In genomic region chr10:103416436-103417147, GRCh38 we compare ENCODE assay signal across 9 cellular contexts. TPM values are rescaled to one million over a fixed set of nuclear protein-coding genes. Genes with fewer than 3 reads are reported as not detected.
DNase-seq lines count a peak whose midpoint lies in the region; ATAC-seq and TF ChIP-seq lines count a peak whose summit lies in the region.
"Had no signal": no experiment of that assay in that cellular context is flagged by ENCODE, and none has a peak within 500 bp of the region (broad histone marks: within the 10 kb centered on the region; RNA-seq: fewer than 3 reads in every experiment).

No MANE protein-coding gene starts in this region.

- no peak overlapping the region for H4K91ac ChIP-seq in IMR-90 (ENCODE audit: insufficient read depth, low read depth, low read length)

- H3K9me2 ChIP-seq in hepatocyte (replicated peaks; ENCODE audit: insufficient read depth), result no peaks in the 10 kb centered on the region

- no peak overlapping the region for H2BK120ac ChIP-seq in IMR-90 (ENCODE audit: low read depth, low read length)

- DNase-seq in DMS153 treated with DMSO at 0.1 percent for 48 hours (lab: John Stamatoyannopoulos, UW; ENCODE audit: unreplicated experiment), result peak; percentile 17
- peak; percentile 65 for DNase-seq in IMR-90
- DNase-seq in SKM-1 treated with dmso at 0.1 percent for 144 hours (lab: John Stamatoyannopoulos, UW; ENCODE audit: unreplicated experiment), result peak; percentile 22
- peak in 1 of 2 donors; percentile 76 for DNase-seq in ascending aorta (ENCODE audit: low spot score in 2 of 2)
- DNase-seq in hepatocyte (ENCODE audit: low spot score), result peak; percentile 77
- no peak for DNase-seq in spleen
- no peak for DNase-seq in GOT3 (lab: John Stamatoyannopoulos, UW)

- peak; percentile 63 for TF ChIP-seq RAD21 in IMR-90 (IDR thresholded peaks at IDR 0.05; ENCODE audit: low read length)

- no peak for TF ChIP-seq POLR2A in IMR-90 (IDR thresholded peaks at IDR 0.05; ENCODE audit: low read depth, low read length)
- TF ChIP-seq POLR2A in spleen (IDR thresholded peaks at IDR 0.05), result no peak

- H2AFZ ChIP-seq in IMR-90 (replicated peaks; ENCODE audit: low read length, poor library complexity) (no peak overlapping the region), hepatocyte (no peak overlapping the region)

- no peak overlapping the region for H3K9ac ChIP-seq in IMR-90 (ENCODE audit: low read depth, low read length)

- H2BK15ac ChIP-seq in IMR-90 (ENCODE audit: low read depth, low read length), result no peak overlapping the region

- 0 out of 4 replicates have a peak, but pooled peaks cover 0 to 8% of the 10 kb centered on the region in 2 experiments for H3K79me1 ChIP-seq in IMR-90 (ENCODE audit: low read depth in 1 of 2, low read length in 2 of 2)

- H3K14ac ChIP-seq in IMR-90 (replicated peaks; ENCODE audit: low read depth, low read length), result no peak overlapping the region

- H3K36me3 ChIP-seq in IMR-90 (ENCODE audit: control insufficient read depth, insufficient read depth, low read length) (peaks cover 74% of the 10 kb centered on the region), ascending aorta (peaks cover 90 to 98% of the 10 kb centered on the region in 2 donors), hepatocyte (replicated peaks; ENCODE audit: insufficient read depth, low read depth) (no peaks in the 10 kb centered on the region), spleen (peaks cover 2 to 100% (median 98%) of the 10 kb centered on the region in 6 donors)

- no peak overlapping the region for H2BK5ac ChIP-seq in IMR-90 (ENCODE audit: low read depth, low read length, poor library complexity, severe bottlenecking)

- H3K27ac ChIP-seq in IMR-90 (ENCODE audit: insufficient read depth, low read length) (no peak overlapping the region), ascending aorta (no peak overlapping the region), hepatocyte (no peak overlapping the region), spleen (no peak overlapping the region)

- no peak overlapping the region for H4K5ac ChIP-seq in IMR-90 (ENCODE audit: low read depth, low read length)

- H3K4me3 ChIP-seq in IMR-90 (ENCODE audit: insufficient read depth, low read depth, low read length), result no peak overlapping the region
- H3K4me3 ChIP-seq in ascending aorta, result no peak overlapping the region
- H3K4me3 ChIP-seq in hepatocyte, result no peak overlapping the region
- H3K4me3 ChIP-seq in spleen, result no peak overlapping the region

- H3K79me2 ChIP-seq in hepatocyte, result no peaks in the 10 kb centered on the region

- in situ Hi-C loops in IMR-90 (cut with MboI; ENCODE audit: low sequenced_read_pairs), result loop anchor here (5.0 kb wide), 1 partner anchor 71 kb away; no protein-coding TSS in a partner anchor

- peak; percentile 53 for TF ChIP-seq CTCF in IMR-90 (conservative IDR thresholded peaks at IDR 0.05; ENCODE audit: low read depth, low read length)
- peak; percentile 47 to 72 (median 66) for TF ChIP-seq CTCF in ascending aorta (IDR thresholded peaks at IDR 0.05)
- peak; percentile 65 for TF ChIP-seq CTCF in hepatocyte (IDR thresholded peaks at IDR 0.05; ENCODE audit: poor library complexity)
- TF ChIP-seq CTCF in spleen (IDR thresholded peaks at IDR 0.05 in 8 of 11, conservative IDR thresholded peaks at IDR 0.05 in 3 of 11), result peak; percentile 15 to 87 (median 67)

- peak; percentile 77 for ATAC-seq in IMR-90 (ENCODE audit: low read depth)
- ATAC-seq in GM18873 (IDR thresholded peaks at IDR 0.05; ENCODE audit: low FRiP score, unreplicated experiment), result no peak

- H2AK9ac ChIP-seq in IMR-90 (replicated peaks; ENCODE audit: low read depth, low read length, poor library complexity), result no peak overlapping the region

- no peaks in the 10 kb centered on the region for H3K27me3 ChIP-seq in IMR-90 (ENCODE audit: control insufficient read depth, insufficient read depth, low read length)
- H3K27me3 ChIP-seq in ascending aorta, result no peaks in the 10 kb centered on the region
- no peaks in the 10 kb centered on the region for H3K27me3 ChIP-seq in hepatocyte
- no peaks in the 10 kb centered on the region for H3K27me3 ChIP-seq in spleen (replicated peaks in 1 of 7)

- intact Hi-C loops in IMR-90 (cut with micrococcal nuclease), result loop anchor here (1.0 to 5.0 kb wide), 2 partner anchors 69 to 176 kb away; no protein-coding TSS in a partner anchor
- intact Hi-C loops in ascending aorta (cut with DNase I), result loop anchor here (1.0 kb wide), 2 partner anchors 66 to 70 kb away; no protein-coding TSS in a partner anchor
- intact Hi-C loops in spleen (cut with DNase I; ENCODE audit: low total_unique reads), result loop anchor here (2.0 to 5.0 kb wide), 2 partner anchors 36 to 66 kb away; partner anchors contain the start of gene CALHM2

- H3K4ac ChIP-seq in IMR-90 (ENCODE audit: low read depth, low read length), result no peak overlapping the region

- no peak overlapping the region for H3K23ac ChIP-seq in IMR-90 (ENCODE audit: low read depth, low read length)

- POLR2A ChIA-PET in IMR-90 (lab: Charles Lee; ENCODE audit: unreplicated experiment), result no interaction called here

- no TSS peak for BruUV-seq in IMR-90 (replicated peaks; lab: Mats Ljungman, UMichigan)

- H2AK5ac ChIP-seq in IMR-90 (ENCODE audit: low read depth, low read length), result no peak overlapping the region

- H3K9me3 ChIP-seq in IMR-90 (ENCODE audit: control insufficient read depth, insufficient read depth, low read length) (no peaks in the 10 kb centered on the region), ascending aorta (no peaks in the 10 kb centered on the region), hepatocyte (ENCODE audit: low read depth) (no peaks in the 10 kb centered on the region), spleen (no peaks in the 10 kb centered on the region)

- H3K9me1 ChIP-seq in IMR-90 (ENCODE audit: insufficient read depth, low read length), result no peaks in the 10 kb centered on the region

- H3K4me1 ChIP-seq in IMR-90 (ENCODE audit: control insufficient read depth, insufficient read depth, low read length) (no peaks in the 10 kb centered on the region), ascending aorta (no peaks in the 10 kb centered on the region), hepatocyte (ENCODE audit: insufficient read depth) (no peaks in the 10 kb centered on the region), spleen (no peaks in the 10 kb centered on the region)

- 100% methylated on average over 1 of the region's 8 CpGs; no CpG with 5 or more reads in 1 of the 2 experiments for WGBS in IMR-90 (ENCODE audit: extremely low coverage in 2 of 2, insufficient read length in 1 of 2), 2 experiments
- 74% methylated on average over 8 of the region's 8 CpGs for WGBS in hepatocyte (ENCODE audit: low lambda C conversion rate, missing lambda C conversion rate)
- 52 to 64% (median 53%) methylated on average over 8 of the region's 8 CpGs for WGBS in spleen, 5 donors

- no peak overlapping the region for H4K8ac ChIP-seq in IMR-90 (ENCODE audit: low read depth in 2 of 2, low read length in 2 of 2)

- no peaks in the 10 kb centered on the region for H4K20me1 ChIP-seq in IMR-90 (ENCODE audit: insufficient read depth, low read length)
- H4K20me1 ChIP-seq in hepatocyte (ENCODE audit: insufficient read depth, poor library complexity, severe bottlenecking), result no peaks in the 10 kb centered on the region

- H3K18ac ChIP-seq in IMR-90 (ENCODE audit: low read depth, low read length), result no peak overlapping the region

- no peak overlapping the region for H2BK20ac ChIP-seq in IMR-90 (ENCODE audit: low read depth, low read length)

- dilution Hi-C loops in IMR-90 (cut with HindIII; ENCODE audit: low sequenced_read_pairs, unreplicated experiment), result no loop called here

- no peak overlapping the region for H3K56ac ChIP-seq in IMR-90 (ENCODE audit: extremely low read depth, insufficient read depth, low read length)

- CTCF ChIA-PET in IMR-90 (lab: Yijun Ruan, JAX), result interaction anchor here (0.6 kb wide), 1 partner anchor 558 kb away, joined by 3 read pairs; no protein-coding TSS in a partner anchor

- H3K4me2 ChIP-seq in IMR-90 (ENCODE audit: low read depth, low read length) (no peak overlapping the region), hepatocyte (no peak overlapping the region)

RNA-seq across cellular contexts. Expression of gene PDCD11, which starts 20.2 kb away (rescaled TPM):
- total RNA-seq in IMR-90 (2012; rRNA removed) (49.7 and 56.8 TPM in 2 replicates), ascending aorta (4.8 TPM), hepatocyte (15.5 and 17.3 TPM in 2 replicates), spleen (10 to 100 TPM; 21.1 to 41.9 (median 25.2) TPM)
- polyA plus RNA-seq in IMR-90 (2012; rRNA removed) (20.0 and 20.4 TPM in 2 replicates), hepatocyte (9.9 and 14.8 TPM in 2 replicates), spleen (10 to 100 TPM; 13.9 to 21.2 (median 20.4) TPM)
- 8.1 and 9.3 TPM in 2 replicates for polyA plus RNA-seq in IMR-90 (2012; cell fraction: cytosol; rRNA removed)
- polyA plus RNA-seq in IMR-90 (2012; cell fraction: nucleus; rRNA removed; ENCODE audit: low replicate concordance), result 52.7 and 65.9 TPM in 2 replicates

RNA-seq across cellular contexts. Expression of gene ATP5MK, which starts 20.3 kb away (rescaled TPM):
- total RNA-seq in IMR-90 (2012; rRNA removed), result 101 and 128 TPM in 2 replicates
- 73.4 and 89.8 TPM in 2 replicates for polyA plus RNA-seq in IMR-90 (2012; rRNA removed)
- polyA plus RNA-seq in IMR-90 (2012; cell fraction: cytosol; rRNA removed), result 197 and 1,142 TPM in 2 replicates
- polyA plus RNA-seq in IMR-90 (2012; cell fraction: nucleus; rRNA removed; ENCODE audit: low replicate concordance), result 18.2 and 129 TPM in 2 replicates
- total RNA-seq in ascending aorta, result 481 TPM
- 408 and 516 TPM in 2 replicates for total RNA-seq in hepatocyte
- 617 and 647 TPM in 2 replicates for polyA plus RNA-seq in hepatocyte
- 100 to 1,000 TPM; 111 to 244 (median 137) TPM for total RNA-seq in spleen
- polyA plus RNA-seq in spleen, result 100 to 1,000 TPM; 423 to 528 (median 519) TPM

RNA-seq across cellular contexts. Expression of gene CALHM2, which starts 35.6 kb away (rescaled TPM):
- total RNA-seq in IMR-90 (2012; rRNA removed) (2.2 and 2.5 TPM in 2 replicates), ascending aorta (124 TPM), hepatocyte (2.1 and 3.2 TPM in 2 replicates), spleen (10 to 100 TPM; 36.8 to 91.6 (median 68.6) TPM)
- polyA plus RNA-seq in IMR-90 (2012; rRNA removed) (7.9 and 9.0 TPM in 2 replicates), hepatocyte (5.5 and 7.9 TPM in 2 replicates), spleen (10 to 100 TPM; 12.6 to 40.4 (median 23.3) TPM)
- polyA plus RNA-seq in IMR-90 (2012; cell fraction: cytosol; rRNA removed), result 7.2 and 13.4 TPM in 2 replicates
- 7.4 and 12.8 TPM in 2 replicates for polyA plus RNA-seq in IMR-90 (2012; cell fraction: nucleus; rRNA removed; ENCODE audit: low replicate concordance)

RNA-seq across cellular contexts. Expression of gene CALHM1, which starts 42.1 kb away (rescaled TPM):
- total RNA-seq in IMR-90 (2012; rRNA removed) (not detected in 2 replicates), ascending aorta (not detected), hepatocyte (not detected in 2 replicates), spleen (under 1 TPM in 1 of 7 donors, not detected in 6; 0.52 TPM)
- polyA plus RNA-seq in IMR-90 (2012; rRNA removed) (not detected in 2 replicates), hepatocyte (0.11 TPM in 1 of 2 replicates, not detected in the other), spleen (under 1 TPM in 2 of 3 donors, not detected in 1; 0.04 to 0.10 TPM)
- polyA plus RNA-seq in IMR-90 (2012; cell fraction: cytosol; rRNA removed), result not detected in 2 replicates
- polyA plus RNA-seq in IMR-90 (2012; cell fraction: nucleus; rRNA removed; ENCODE audit: low replicate concordance), result not detected in 2 replicates
- total RNA-seq: urinary bladder had no signal
- polyA plus RNA-seq: urinary bladder had no signal

RNA-seq across cellular contexts. Expression of gene TAF5, which starts 48.8 kb away (rescaled TPM):
- 3.6 and 5.0 TPM in 2 replicates for total RNA-seq in IMR-90 (2012; rRNA removed)
- polyA plus RNA-seq in IMR-90 (2012; rRNA removed), result 1.7 and 1.9 TPM in 2 replicates
- polyA plus RNA-seq in IMR-90 (2012; cell fraction: cytosol; rRNA removed), result 0.55 and 0.74 TPM in 2 replicates
- polyA plus RNA-seq in IMR-90 (2012; cell fraction: nucleus; rRNA removed; ENCODE audit: low replicate concordance), result 1.1 and 1.5 TPM in 2 replicates
- total RNA-seq in ascending aorta, result 2.4 TPM
- 6.6 and 6.9 TPM in 2 replicates for total RNA-seq in hepatocyte
- 5.3 and 5.4 TPM in 2 replicates for polyA plus RNA-seq in hepatocyte
- total RNA-seq in spleen, result 1 to 10 TPM; 4.0 to 7.7 (median 4.7) TPM
- polyA plus RNA-seq in spleen, result 1 to 10 TPM; 2.3 to 2.9 (median 2.5) TPM

Comparison
In these comparisons a context has a peak if more than half of its experiments do, and no peak if none do; other contexts are left out.
1. DNase-seq: peak in DMS153 treated with DMSO at 0.1 percent for 48 hours (single experiment), IMR-90 (single experiment), SKM-1 treated with dmso at 0.1 percent for 144 hours (single experiment) and hepatocyte (single experiment); none in spleen (single experiment) and GOT3 (single experiment).
2. Peak in every context shown above with its lines, with median percentiles within 50 percentile points of each other: CTCF ChIP-seq.